Comparison of ENCODE assay signal across 10 cellular contexts in the genomic region with DNA sequence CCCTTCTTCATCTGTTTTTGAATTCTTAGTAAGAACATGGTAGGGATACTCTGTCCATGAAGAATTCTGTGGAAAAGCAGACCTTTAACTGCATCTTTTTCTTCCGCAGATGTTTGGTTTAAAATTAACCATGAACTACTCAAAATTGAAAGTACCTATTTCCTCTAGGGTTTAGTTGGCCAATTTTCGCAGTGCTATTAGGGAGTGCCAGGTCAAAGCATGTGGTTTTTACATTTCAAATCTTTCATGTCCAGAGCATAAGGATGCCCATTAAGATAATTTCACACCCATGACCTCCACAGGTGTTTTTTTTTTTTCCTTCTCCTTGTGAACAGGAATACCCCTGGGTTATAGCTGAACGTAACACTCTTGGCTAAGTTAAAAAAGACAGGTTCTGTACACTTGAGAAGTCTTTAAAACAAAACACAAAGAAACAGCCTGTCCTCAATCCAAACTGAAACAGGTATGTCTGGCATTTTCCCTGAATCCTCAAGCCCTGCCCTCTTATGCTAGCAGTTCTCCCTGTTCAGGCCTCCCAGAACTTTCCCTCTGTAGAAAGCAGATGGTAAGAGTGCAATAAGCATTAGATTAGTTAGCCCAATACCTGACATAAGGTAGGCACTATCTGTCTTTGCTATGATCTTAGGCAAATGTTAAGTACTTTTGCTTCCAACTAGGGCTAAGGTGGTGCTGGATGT.
DNase-seq lines count a peak whose midpoint lies in the region; ATAC-seq and TF ChIP-seq lines count a peak whose summit lies in the region.
"Had no signal": no experiment of that assay in that cellular context is flagged by ENCODE, and none has a peak within 500 bp of the region (broad histone marks: within the 10 kb centered on the region; RNA-seq: fewer than 3 reads in every experiment).

No MANE protein-coding gene starts in this region.

- no peak for DNase-seq in DMS114 treated with DMSO at 0.1 percent for 48 hours (lab: John Stamatoyannopoulos, UW; ENCODE audit: unreplicated experiment)
- no peak for DNase-seq in PC-9
- DNase-seq in naive thymus-derived CD4-positive, alpha-beta T cell, result no peak

- no peaks in the 10 kb centered on the region for H3K9me3 ChIP-seq in PC-9 (ENCODE audit: insufficient read depth, low read depth)
- H3K9me3 ChIP-seq in naive thymus-derived CD4-positive, alpha-beta T cell (ENCODE audit: control insufficient read depth in 2 of 3, low read length in 3 of 3), result no peaks in the 10 kb centered on the region
- H3K9me3 ChIP-seq: HAP-1 had no signal

- H3K36me3 ChIP-seq in PC-9 (ENCODE audit: low read depth), result peaks cover 4% of the 10 kb centered on the region; the same call in 1 of the 2 replicates
- H3K36me3 ChIP-seq in naive thymus-derived CD4-positive, alpha-beta T cell (ENCODE audit: control insufficient read depth in 2 of 3, insufficient read depth in 3 of 3, low read length in 3 of 3), result peaks cover 0 to 18% (median 0%) of the 10 kb centered on the region in 3 experiments

- no peaks in the 10 kb centered on the region for H3K27me3 ChIP-seq in PC-9 (ENCODE audit: insufficient read depth, low read depth)
- no peaks in the 10 kb centered on the region for H3K27me3 ChIP-seq in naive thymus-derived CD4-positive, alpha-beta T cell (ENCODE audit: control insufficient read depth in 2 of 2, insufficient read depth in 2 of 2, low read length in 2 of 2)
- H3K27me3 ChIP-seq: hepatocyte had no signal

- H3K4me2 ChIP-seq in PC-9, result no peak overlapping the region
- H3K4me2 ChIP-seq: hepatocyte had no signal

- H3K27ac ChIP-seq in angular gyrus (ENCODE audit: low read depth, low read length), result peak overlapping the region; percentile 53
- no peak overlapping the region for H3K27ac ChIP-seq in PC-9
- H3K27ac ChIP-seq in naive thymus-derived CD4-positive, alpha-beta T cell (ENCODE audit: low read depth, low read length), result no peak overlapping the region
- H3K27ac ChIP-seq: hepatocyte had no signal

- ATAC-seq in GM18870 (IDR thresholded peaks at IDR 0.05; ENCODE audit: unreplicated experiment), result peak; percentile 60
- ATAC-seq in HG02588 (IDR thresholded peaks at IDR 0.05; ENCODE audit: unreplicated experiment), result peak; percentile 68
- ATAC-seq in stimulated activated memory B cell treated with anti-CD40 and anti-IgM and Interleukin-4, amounts not matched to agents 10 μg/mL and 1 μg/mL and 100 μg/mL, for 72 hours, result no peak
- ATAC-seq in naive thymus-derived CD4-positive, alpha-beta T cell, result no peak

- CTCF ChIA-PET in PC-9 (lab: Charles Lee), result no interaction called here
- CTCF ChIA-PET in naive thymus-derived CD4-positive, alpha-beta T cell (lab: Charles Lee), result no interaction called here

- no peaks in the 10 kb centered on the region for H3K9me3 Mint-ChIP-seq in stimulated activated memory B cell treated with anti-CD40 and anti-IgM and Interleukin-4, amounts not matched to agents 10 μg/mL and 1 μg/mL and 100 μg/mL, for 72 hours
- H3K9me3 Mint-ChIP-seq in naive thymus-derived CD4-positive, alpha-beta T cell, result no peaks in the 10 kb centered on the region
- H3K9me3 Mint-ChIP-seq: neural crest cell had no signal

- H3K27ac Mint-ChIP-seq in stimulated activated memory B cell treated with anti-CD40 and anti-IgM and Interleukin-4, amounts not matched to agents 10 μg/mL and 1 μg/mL and 100 μg/mL, for 72 hours, result peak overlapping the region; percentile 74
- no peak overlapping the region for H3K27ac Mint-ChIP-seq in naive thymus-derived CD4-positive, alpha-beta T cell

- POLR2A ChIA-PET in PC-9 (lab: Charles Lee; ENCODE audit: unreplicated experiment), result no interaction called here
- POLR2A ChIA-PET in naive thymus-derived CD4-positive, alpha-beta T cell (lab: Charles Lee), result no interaction called here

- BruUV-seq in PC-9 (replicated peaks; lab: Mats Ljungman, UMichigan), result no TSS peak

- no peaks in the 10 kb centered on the region for H3K27me3 Mint-ChIP-seq in stimulated activated memory B cell treated with anti-CD40 and anti-IgM and Interleukin-4, amounts not matched to agents 10 μg/mL and 1 μg/mL and 100 μg/mL, for 72 hours
- no peaks in the 10 kb centered on the region for H3K27me3 Mint-ChIP-seq in naive thymus-derived CD4-positive, alpha-beta T cell

- H3F3A ChIP-seq in PC-9 (ENCODE audit: insufficient read depth, low read depth), result no peaks in the 10 kb centered on the region

- no peak overlapping the region for H2AFZ ChIP-seq in PC-9
- H2AFZ ChIP-seq: hepatocyte had no signal

- intact Hi-C loops in PC-9 (cut with micrococcal nuclease; ENCODE audit: unreplicated experiment), result no loop called here
- intact Hi-C loops in naive thymus-derived CD4-positive, alpha-beta T cell (cut with micrococcal nuclease), result loop anchor here in 1 of 2 donors (2.0 kb wide), 1 partner anchor 15 kb away; no protein-coding TSS in a partner anchor

- no peaks in the 10 kb centered on the region for H3K9me2 ChIP-seq in PC-9 (ENCODE audit: insufficient read depth)

- H3K36me3 Mint-ChIP-seq in stimulated activated memory B cell treated with anti-CD40 and anti-IgM and Interleukin-4, amounts not matched to agents 10 μg/mL and 1 μg/mL and 100 μg/mL, for 72 hours, result peaks cover 34% of the 10 kb centered on the region
- peaks cover 11 to 56% (median 23%) of the 10 kb centered on the region in 5 donors for H3K36me3 Mint-ChIP-seq in naive thymus-derived CD4-positive, alpha-beta T cell

- peaks cover 9% of the 10 kb centered on the region; the same call in 1 of the 2 replicates for H3K79me2 ChIP-seq in PC-9 (ENCODE audit: low read depth)

- H3K4me1 ChIP-seq in PC-9 (replicated peaks; ENCODE audit: insufficient read depth), result no peaks in the 10 kb centered on the region
- peaks cover 0 to 21% of the 10 kb centered on the region in 2 donors for H3K4me1 ChIP-seq in naive thymus-derived CD4-positive, alpha-beta T cell (ENCODE audit: control insufficient read depth in 2 of 2, insufficient read depth in 2 of 2, low read length in 2 of 2)
- H3K4me1 ChIP-seq: HAP-1 had no signal

- peaks cover 77% of the 10 kb centered on the region for H3K4me1 Mint-ChIP-seq in stimulated activated memory B cell treated with anti-CD40 and anti-IgM and Interleukin-4, amounts not matched to agents 10 μg/mL and 1 μg/mL and 100 μg/mL, for 72 hours
- peaks cover 13 to 42% (median 19%) of the 10 kb centered on the region in 7 donors for H3K4me1 Mint-ChIP-seq in naive thymus-derived CD4-positive, alpha-beta T cell

- no peak overlapping the region for H3K4me3 Mint-ChIP-seq in stimulated activated memory B cell treated with anti-CD40 and anti-IgM and Interleukin-4, amounts not matched to agents 10 μg/mL and 1 μg/mL and 100 μg/mL, for 72 hours
- no peak overlapping the region for H3K4me3 Mint-ChIP-seq in naive thymus-derived CD4-positive, alpha-beta T cell
- H3K4me3 Mint-ChIP-seq: neural crest cell had no signal

- TF ChIP-seq CTCF in PC-9 (conservative IDR thresholded peaks at IDR 0.05), result no peak

- no peak overlapping the region for H3K4me3 ChIP-seq in PC-9
- H3K4me3 ChIP-seq in naive thymus-derived CD4-positive, alpha-beta T cell (ENCODE audit: low read length), result no peak overlapping the region
- H3K4me3 ChIP-seq: HAP-1, hepatocyte had no signal

- H4K20me1 ChIP-seq in PC-9 (ENCODE audit: insufficient read depth), result no peaks in the 10 kb centered on the region; the same call in 1 of the 2 replicates

Comparison
In these comparisons a context has a peak if more than half of its experiments do, and no peak if none do; other contexts are left out.
1. ATAC-seq: peak in GM18870 (single experiment) and HG02588 (single experiment); none in stimulated activated memory B cell treated with anti-CD40 and anti-IgM and Interleukin-4, amounts not matched to agents 10 μg/mL and 1 μg/mL and 100 μg/mL, for 72 hours (single experiment) and naive thymus-derived CD4-positive, alpha-beta T cell (single experiment).